In the genomic region with DNA sequence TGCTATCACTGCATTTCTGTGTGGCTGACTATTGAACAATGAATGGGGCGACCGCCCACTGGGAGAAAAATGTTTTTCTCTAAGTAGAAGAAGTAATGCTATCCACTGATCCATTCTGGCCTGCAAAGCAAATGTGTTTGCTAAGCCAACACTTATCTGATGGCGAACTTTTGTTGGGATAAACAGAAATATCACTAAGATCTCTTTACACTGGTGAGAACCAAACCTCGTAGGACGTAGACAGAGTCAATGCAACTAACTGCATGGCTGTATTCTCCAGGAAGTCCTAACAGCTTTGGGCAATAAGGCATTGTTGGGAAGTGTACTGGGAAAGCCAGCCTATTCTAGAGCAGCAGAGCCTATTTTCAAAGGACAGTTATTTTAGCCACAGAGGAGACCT, we compare ENCODE assay signal across 14 cellular contexts.
"Had no signal": no experiment of that assay in that cellular context is flagged by ENCODE, and none has a peak within 500 bp of the region (broad histone marks: within the 10 kb centered on the region; RNA-seq: fewer than 3 reads in every experiment).

No MANE protein-coding gene starts in this region.

- H3K27me3 Mint-ChIP-seq: activated CD4-positive, alpha-beta T cell treated with anti-CD3 and anti-CD28 coated beads, Interleukin-2, amount 10 ng/mL, durations not matched to agents 24 days and 14 days; activated CD8-positive, alpha-beta T cell treated with anti-CD3 and anti-CD28 coated beads for 36 hours; activated T-cell treated with anti-CD3 and anti-CD28 coated beads, Interleukin-2, amount 50 U/mL, for 24 hours; progenitor cell of endocrine pancreas had no signal

- ATAC-seq: activated CD8-positive, alpha-beta T cell treated with anti-CD3 and anti-CD28 coated beads for 36 hours; left lobe of liver; stimulated activated naive CD8-positive, alpha-beta T cell treated with anti-CD3 and anti-CD28 coated beads, Interleukin-15, Interleukin-2, amounts not matched to agents 100 U/mL and 50 U/mL, for 24 hours had no signal

- H3K9me3 Mint-ChIP-seq: activated CD8-positive, alpha-beta T cell treated with anti-CD3 and anti-CD28 coated beads for 36 hours; activated naive CD4-positive, alpha-beta T cell treated with anti-CD3 and anti-CD28 coated beads for 36 hours; activated T-cell treated with anti-CD3 and anti-CD28 coated beads, Interleukin-2, amount 50 U/mL, for 24 hours; activated T-helper 2 cell treated with anti-CD3 and anti-CD28 coated beads, Interferon-gamma antibody, Interleukin-2, Interleukin-4, amounts not matched to agents 10 μg/mL and 5 μg/mL and 100 μg/mL, durations not matched to agents 14 hours and 24 hours and 36 hours; mesothelial cell of epicardium; nephron progenitor cell had no signal

- H3K9me3 ChIP-seq: vagina had no signal

- H3K4me1 ChIP-seq: vagina had no signal

- H3K4me3 ChIP-seq: vagina had no signal

- H3K36me3 ChIP-seq: vagina had no signal

- H3K4me3 Mint-ChIP-seq: activated CD4-positive, alpha-beta T cell treated with anti-CD3 and anti-CD28 coated beads, Interleukin-2, amount 10 ng/mL, durations not matched to agents 24 days and 14 days; activated CD8-positive, alpha-beta T cell treated with anti-CD3 and anti-CD28 coated beads for 36 hours; activated naive CD4-positive, alpha-beta T cell treated with anti-CD3 and anti-CD28 coated beads for 36 hours; activated T-cell treated with anti-CD3 and anti-CD28 coated beads, Interleukin-2, amount 50 U/mL, for 24 hours; mesothelial cell of epicardium; nephron progenitor cell had no signal

- H3K27ac ChIP-seq: vagina had no signal

- H3K27me3 ChIP-seq: vagina had no signal

- H3K27ac Mint-ChIP-seq: activated CD4-positive, alpha-beta T cell treated with anti-CD3 and anti-CD28 coated beads, Interleukin-2, amount 10 ng/mL, durations not matched to agents 24 days and 14 days; activated CD8-positive, alpha-beta T cell treated with anti-CD3 and anti-CD28 coated beads for 36 hours; activated naive CD4-positive, alpha-beta T cell treated with anti-CD3 and anti-CD28 coated beads for 36 hours; activated T-cell treated with anti-CD3 and anti-CD28 coated beads, Interleukin-2, amount 50 U/mL, for 24 hours; activated T-helper 2 cell treated with anti-CD3 and anti-CD28 coated beads, Interferon-gamma antibody, Interleukin-2, Interleukin-4, amounts not matched to agents 10 μg/mL and 5 μg/mL and 100 μg/mL, durations not matched to agents 14 hours and 24 hours and 36 hours; mesothelial cell of epicardium; nephron progenitor cell; progenitor cell of endocrine pancreas had no signal

- DNase-seq: activated CD4-positive, alpha-beta T cell treated with anti-CD3 and anti-CD28 coated beads, Interleukin-2, amount 10 ng/mL, durations not matched to agents 24 days and 14 days; activated CD8-positive, alpha-beta T cell treated with anti-CD3 and anti-CD28 coated beads for 36 hours; activated naive CD4-positive, alpha-beta T cell treated with anti-CD3 and anti-CD28 coated beads for 36 hours; activated T-cell treated with anti-CD3 and anti-CD28 coated beads, Interleukin-2, amount 50 U/mL, for 24 hours; foreskin melanocyte; nephron progenitor cell; stimulated activated CD4-positive, alpha-beta T cell treated with anti-CD3 and anti-CD28 coated beads, Interleukin-2, amount 100 ng/mL, for 24 hours; stimulated activated naive CD8-positive, alpha-beta T cell treated with anti-CD3 and anti-CD28 coated beads, Interleukin-15, Interleukin-2, amounts not matched to agents 100 U/mL and 50 U/mL, for 24 hours; trophoblast cell had no signal
